In genomic region chr1:200432586-200432985, GRCh38 we compare ENCODE assay signal across 22 cellular contexts. TPM values are rescaled to one million over a fixed set of nuclear protein-coding genes. Genes with fewer than 3 reads are reported as not detected.
A peak's percentile ranks its signal among the peaks of the same experiment; 100 is the strongest.
DNase-seq lines count a peak whose midpoint lies in the region; ATAC-seq, FAIRE-seq and TF ChIP-seq lines count a peak whose summit lies in the region.
"Had no signal": no experiment of that assay in that cellular context is flagged by ENCODE, and none has a peak within 500 bp of the region (broad histone marks: within the 10 kb centered on the region; RNA-seq: fewer than 3 reads in every experiment).

No MANE protein-coding gene starts in this region.

- H3K79me2 ChIP-seq in PC-3 (ENCODE audit: low read length) = no peaks in the 10 kb centered on the region
- no peaks in the 10 kb centered on the region for H3K79me2 ChIP-seq in K562 (ENCODE audit: control insufficient read depth, insufficient read depth, low read length)

- H3K4me2 ChIP-seq in PC-3 (ENCODE audit: low read length) (no peak overlapping the region), K562 (ENCODE audit: insufficient read depth, low read length) (no peak overlapping the region)
- H3K4me2 ChIP-seq: GM23338 had no signal

- H3K9me1 ChIP-seq in K562 (ENCODE audit: control insufficient read depth, insufficient read depth, low read length) = no peaks in the 10 kb centered on the region

- TF ChIP-seq EP300 in K562 (IDR thresholded peaks at IDR 0.05; ENCODE audit: low read length) = no peak

- H3K27me3 ChIP-seq in PC-3 (ENCODE audit: low read length) (no peaks in the 10 kb centered on the region), K562 (ENCODE audit: control insufficient read depth in 2 of 2, insufficient read depth in 2 of 2, low read length in 2 of 2) (peaks cover 6 to 19% of the 10 kb centered on the region in 2 experiments; a peak in 4 of 5 replicates)

- H3K27ac ChIP-seq in C4-2B (peak overlapping the region; percentile 6; the same call in 1 of the 2 replicates), PC-3 (ENCODE audit: low read length) (no peak overlapping the region), K562 (ENCODE audit: extremely low read depth, low read depth, low read length) (no peak overlapping the region)
- H3K27ac ChIP-seq: 22Rv1, SK-N-MC had no signal

- H3K36me3 ChIP-seq in PC-3 (ENCODE audit: low read depth, low read length) (no peaks in the 10 kb centered on the region), K562 (ENCODE audit: control insufficient read depth, insufficient read depth, low read length) (no peaks in the 10 kb centered on the region)
- H3K36me3 ChIP-seq: HAP-1 had no signal

- BruUV-seq in PC-3 (replicated peaks; lab: Mats Ljungman, UMichigan) (no TSS peak), K562 (replicated peaks; lab: Mats Ljungman, UMichigan) (no TSS peak)

- intact Hi-C loops in PC-3 (cut with micrococcal nuclease) = no loop called here
- intact Hi-C loops in K562 (cut with micrococcal nuclease) = no loop called here

- TF ChIP-seq POLR2A in K562 (conservative IDR thresholded peaks at IDR 0.05) = no peak

- H3K9me3 ChIP-seq in PC-3 (ENCODE audit: low read length) (no peaks in the 10 kb centered on the region), K562 (replicated peaks; ENCODE audit: control insufficient read depth, insufficient read depth, low read depth, low read length) (no peaks in the 10 kb centered on the region)
- H3K9me3 ChIP-seq: HAP-1 had no signal

- in situ Hi-C loops in K562 (cut with MboI) = no loop called here

- H4K20me1 ChIP-seq in PC-3 (ENCODE audit: low read length) (no peaks in the 10 kb centered on the region), K562 (replicated peaks; ENCODE audit: control insufficient read depth, insufficient read depth, low read length) (no peaks in the 10 kb centered on the region)

- ATAC-seq in PC-3 (no peak), K562 (no peak)
- ATAC-seq: GM23338 had no signal

- H2AFZ ChIP-seq in PC-3 (ENCODE audit: low read length) (no peak overlapping the region), K562 (ENCODE audit: low read depth, low read length) (no peak overlapping the region)
- H2AFZ ChIP-seq: GM23338 had no signal

- H3K9me2 ChIP-seq in PC-3 (replicated peaks; ENCODE audit: low read length) = no peaks in the 10 kb centered on the region

- WGBS in K562 (ENCODE audit: insufficient coverage, low coverage, missing lambda C conversion rate) = 21% methylated on average over 1 of the region's 1 CpG

- no peaks in the 10 kb centered on the region for H3F3A ChIP-seq in PC-3 (ENCODE audit: low read length, unreplicated experiment)

- H3K9ac ChIP-seq in PC-3 (ENCODE audit: low read length) (no peak overlapping the region), K562 (ENCODE audit: insufficient read depth in 1 of 2, low read depth in 2 of 2, low read length in 2 of 2) (no peak overlapping the region)

- DNase-seq in DMS53 (lab: John Stamatoyannopoulos, UW) (peak; percentile 28), DMS53 treated with DMSO at 0.1 percent for 48 hours (lab: John Stamatoyannopoulos, UW; ENCODE audit: unreplicated experiment) (no peak), PC-3 (peak; percentile 46), K562 (ENCODE audit: extremely low read depth in 1 of 4, low spot score in 3 of 4) (no peak), pons (ENCODE audit: low spot score) (no peak), SHP77 treated with DMSO at 0.1 percent for 48 hours (lab: John Stamatoyannopoulos, UW) (no peak), NCI-H187 (lab: John Stamatoyannopoulos, UW) (no peak)
- DNase-seq: CD8-positive, alpha-beta memory T cell; DMS 273 treated with DMSO at 0.1 percent for 48 hours; Kasumi-1; NCI-H2029 treated with DMSO at 0.1 percent for 48 hours; NCI-H446 treated with DMSO at 0.1 percent for 48 hours; NCI-H526; NCI-H82; NK-92 treated with Interleukin-12 subunit alpha and Interleukin-12 subunit beta, amount 100 ng/mL, for 24 hours; Right ventricle myocardium superior; RPMI8226 had no signal

- TF ChIP-seq RAD21 in K562 (CRISPR knock-in tag; conservative IDR thresholded peaks at IDR 0.05 in 1 of 2, IDR thresholded peaks at IDR 0.05 in 1 of 2) = no peak

- H3K4me3 ChIP-seq in PC-3 (ENCODE audit: low read length) (no peak overlapping the region), K562 (no peak overlapping the region)
- H3K4me3 ChIP-seq: GM23338, HAP-1, SK-N-MC had no signal

- no peak for TF ChIP-seq CTCF in C4-2B (conservative IDR thresholded peaks at IDR 0.05)
- TF ChIP-seq CTCF in PC-3 (conservative IDR thresholded peaks at IDR 0.05; ENCODE audit: low read depth, low read length) = no peak
- no peak for TF ChIP-seq CTCF in K562 (IDR thresholded peaks at IDR 0.05 in 2 of 3, conservative IDR thresholded peaks at IDR 0.05 in 1 of 3; ENCODE audit: insufficient read depth in 2 of 3, low read depth in 1 of 3, low read length in 3 of 3)

- CTCF ChIA-PET in PC-3 (lab: Charles Lee) = no interaction called here
- CTCF ChIA-PET in K562 (lab: Yijun Ruan, JAX; ENCODE audit: low intra/inter-chr PET ratio) = no interaction called here

- POLR2A ChIA-PET in PC-3 (lab: Charles Lee; ENCODE audit: unreplicated experiment) = no interaction called here
- POLR2A ChIA-PET in K562 (lab: Yijun Ruan, JAX) = no interaction called here

- FAIRE-seq in K562 (lab: Jason Lieb, UNC) = no peak

- H3K4me1 ChIP-seq in PC-3 (ENCODE audit: insufficient read depth, low read length) = peaks cover 39% of the 10 kb centered on the region
- peaks cover 0 to 3% of the 10 kb centered on the region in 2 experiments; a peak in 1 of 5 replicates for H3K4me1 ChIP-seq in K562 (replicated peaks in 1 of 2; ENCODE audit: control insufficient read depth in 2 of 2, insufficient read depth in 2 of 2, low read length in 2 of 2)
- H3K4me1 ChIP-seq: HAP-1 had no signal

TF ChIP-seq in K562, 482 proteins besides CTCF, POLR2A, EP300 and RAD21:
- TF ChIP-seq HLTF (IDR thresholded peaks at IDR 0.05) (no peak), NFRKB (IDR thresholded peaks at IDR 0.05; ENCODE audit: low read depth) (no peak), ATF7 (IDR thresholded peaks at IDR 0.05) (peak; percentile 57; the same call in 1 of the 2 replicates), NCOR1 (IDR thresholded peaks at IDR 0.05) (0 out of 2 replicates have a peak, but pooled peaks have one; percentile 10), ETV6 (IDR thresholded peaks at IDR 0.05; ENCODE audit: borderline replicate concordance in 1 of 2, low read depth in 2 of 2, low read length in 1 of 2) (no peak), ETV6 (CRISPR knock-in tag; IDR thresholded peaks at IDR 0.05; ENCODE audit: borderline replicate concordance) (no peak), ZNF316 (IDR thresholded peaks at IDR 0.05) (no peak), JUND (IDR thresholded peaks at IDR 0.05; ENCODE audit: borderline replicate concordance, low read depth, low read length) (no peak), JUND (tag; IDR thresholded peaks at IDR 0.05; ENCODE audit: borderline replicate concordance, low read depth, low read length) (peak; percentile 28; the same call in 1 of the 3 replicates), KDM4B (IDR thresholded peaks at IDR 0.05; ENCODE audit: borderline replicate concordance in 2 of 2, low read depth in 1 of 2) (no peak), SREBF1 (IDR thresholded peaks at IDR 0.05; ENCODE audit: borderline replicate concordance, low read depth, low read length) (no peak), ZNF77 (CRISPR knock-in tag; IDR thresholded peaks at IDR 0.05) (no peak), ATF3 (IDR thresholded peaks at IDR 0.05) (peak; percentile 78), ATF3 (CRISPR knock-in tag; conservative IDR thresholded peaks at IDR 0.05) (no peak), CBX5 (IDR thresholded peaks at IDR 0.05; ENCODE audit: borderline replicate concordance, low read depth) (no peak)

RNA-seq across cellular contexts. Expression of gene ZNF281, which starts 22.8 kb away (rescaled TPM):
- 23.3 and 26.6 TPM in 2 replicates for total RNA-seq in PC-3 (2014; rRNA removed)
- total RNA-seq in K562 (2011; cell fraction: chromatin; rRNA removed; ENCODE audit: low replicate concordance) = 10.0 and 29.7 TPM in 2 replicates
- 6.0 and 8.4 TPM in 2 replicates for total RNA-seq in K562 (2011; cell fraction: nucleolus; rRNA removed)
- 13.1 and 14.9 TPM in 2 replicates for total RNA-seq in K562 (2011; cell fraction: nucleoplasm; rRNA removed)
- 16.5 and 21.5 TPM in 2 replicates for total RNA-seq in K562 (2014; rRNA removed)
- 21.2 and 22.5 TPM in 2 replicates for total RNA-seq in K562 (2014; rRNA removed; fragmentation: Illumina TruSeq; extraction: Trizol)
- 24.3 and 24.9 TPM in 2 replicates for total RNA-seq in K562 (2015; rRNA removed; fragmentation: Illumina TruSeq; extraction: Trizol)
- 21.0 and 22.7 TPM in 2 replicates for total RNA-seq in K562 (2021)
- polyA plus RNA-seq in K562 (2011; rRNA removed) = 11.5 and 13.4 TPM in 2 replicates
- polyA plus RNA-seq in K562 (2011; cell fraction: cytosol; rRNA removed) = 3.6 and 5.6 TPM in 2 replicates
- 9.8 and 10.1 TPM in 2 replicates for polyA plus RNA-seq in K562 (2011; cell fraction: nucleus; rRNA removed)
- 10.6 and 11.8 TPM in 2 replicates for polyA plus RNA-seq in K562 (2012)
- 18.3 and 20.2 TPM in 2 replicates for polyA plus RNA-seq in K562 (2014; fragmentation: Illumina TruSeq; extraction: Trizol)
- polyA plus RNA-seq in K562 (2014; fragmentation: Nextera tagmentation; extraction: Ambion mirVana) = 10 to 100 TPM in 1 of 2 experiments, 1 to 10 TPM in 1; 9.6 to 12.8 TPM
- polyA plus RNA-seq in K562 (2014; rRNA removed) = 11.3 and 12.0 TPM in 2 replicates
- polyA minus RNA-seq in K562 (2011; rRNA and poly(A)+ RNA removed) = 23.6 and 26.4 TPM in 2 replicates
- polyA minus RNA-seq in K562 (2011; cell fraction: cytosol; rRNA and poly(A)+ RNA removed) = 11.1 and 11.2 TPM in 2 replicates
- 9.3 and 18.7 TPM in 2 replicates for polyA minus RNA-seq in K562 (2011; cell fraction: nucleus; rRNA and poly(A)+ RNA removed)

Comparison
In these comparisons a context has a peak if more than half of its experiments do, and no peak if none do; other contexts are left out.
1. DNase-seq: peak in DMS53 (single experiment) and PC-3 (single experiment); none in DMS53 treated with DMSO at 0.1 percent for 48 hours (single experiment), K562 (0 of 4), pons (single experiment), SHP77 treated with DMSO at 0.1 percent for 48 hours (single experiment) and NCI-H187 (0 of 2).